ENCODE assay signal across 1 cellular context in the genomic region with DNA sequence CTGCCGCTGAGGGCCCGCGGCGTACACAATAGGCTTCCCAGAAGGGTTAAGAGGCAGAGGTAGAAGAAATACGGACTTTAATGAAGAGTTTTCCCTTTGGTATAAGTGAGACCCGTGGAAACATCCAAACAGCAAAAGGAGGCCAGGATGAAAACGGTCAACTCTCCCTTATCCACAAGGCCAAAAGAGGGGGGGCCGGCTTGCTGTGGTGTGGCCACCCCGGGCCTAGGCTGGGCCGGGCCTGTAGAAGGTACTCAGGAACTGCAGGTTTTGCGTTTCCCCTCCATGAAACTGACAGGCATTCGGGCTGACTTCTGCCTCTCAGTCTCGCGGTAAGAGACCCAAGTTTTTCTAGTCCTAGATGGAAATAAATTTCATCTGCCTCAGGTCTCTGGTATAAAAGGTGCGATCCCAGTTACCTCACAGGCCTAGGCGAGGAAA.
TF ChIP-seq lines count a peak whose summit lies in the region.

No MANE protein-coding gene starts in this region.

TF ChIP-seq in H1, 55 proteins besides CTCF, POLR2A, EP300 and RAD21:
- TF ChIP-seq MAFK (IDR thresholded peaks at IDR 0.05; ENCODE audit: low read depth, low read length) = no peak
- peak; percentile 20; the same call in 1 of the 2 replicates for TF ChIP-seq ATF2 (IDR thresholded peaks at IDR 0.05; ENCODE audit: low read length)
